In the genomic region with DNA sequence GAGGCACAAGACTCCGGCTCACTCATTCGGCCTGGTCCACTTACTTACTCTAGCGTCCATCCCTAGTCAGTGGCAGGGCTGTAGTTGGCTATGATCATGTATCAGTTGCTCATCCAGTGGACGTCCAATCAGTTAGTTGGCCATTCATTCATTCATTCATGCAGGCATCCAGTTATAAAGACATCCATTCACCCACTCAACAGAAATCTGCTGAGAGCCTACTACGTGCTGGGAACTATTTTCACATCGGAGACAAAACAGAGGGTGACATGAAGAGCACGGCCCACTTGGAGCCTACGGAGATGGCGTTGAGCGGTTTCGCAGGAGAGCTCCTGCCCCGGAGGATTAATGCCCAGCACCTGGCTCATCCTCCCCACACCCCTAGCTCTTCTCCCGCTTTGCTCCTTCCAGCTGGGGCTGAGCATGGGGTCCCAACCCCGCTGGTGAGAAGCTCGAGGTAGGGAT, we compare ENCODE assay signal across 3 cellular contexts.
A peak's percentile ranks its signal among the peaks of the same experiment; 100 is the strongest.
TF ChIP-seq lines count a peak whose summit lies in the region.

No MANE protein-coding gene starts in this region.

TF ChIP-seq in IMR-90, 13 proteins besides CTCF, POLR2A, EP300 and RAD21:
- TF ChIP-seq, protein P1, sequence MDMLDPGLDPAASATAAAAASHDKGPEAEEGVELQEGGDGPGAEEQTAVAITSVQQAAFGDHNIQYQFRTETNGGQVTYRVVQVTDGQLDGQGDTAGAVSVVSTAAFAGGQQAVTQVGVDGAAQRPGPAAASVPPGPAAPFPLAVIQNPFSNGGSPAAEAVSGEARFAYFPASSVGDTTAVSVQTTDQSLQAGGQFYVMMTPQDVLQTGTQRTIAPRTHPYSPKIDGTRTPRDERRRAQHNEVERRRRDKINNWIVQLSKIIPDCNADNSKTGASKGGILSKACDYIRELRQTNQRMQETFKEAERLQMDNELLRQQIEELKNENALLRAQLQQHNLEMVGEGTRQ (IDR thresholded peaks at IDR 0.05; ENCODE audit: low read depth, low read length) = no peak
- TF ChIP-seq RCOR1 (IDR thresholded peaks at IDR 0.05; ENCODE audit: insufficient replicate concordance, low read length) (no peak), MAFK (IDR thresholded peaks at IDR 0.05; ENCODE audit: low read depth, low read length) (no peak), MAZ (IDR thresholded peaks at IDR 0.05; ENCODE audit: borderline replicate concordance, low read depth, low read length) (no peak)

TF ChIP-seq in H1, 55 proteins besides CTCF, POLR2A, EP300 and RAD21:
- no peak for TF ChIP-seq ASH2L (IDR thresholded peaks at IDR 0.05; ENCODE audit: low read length)
- TF ChIP-seq CTBP2 (IDR thresholded peaks at IDR 0.05; ENCODE audit: borderline replicate concordance, insufficient read depth, insufficient read length, low read length) = peak; percentile 22
- TF ChIP-seq PHF8 (conservative IDR thresholded peaks at IDR 0.05; ENCODE audit: low read depth, low read length) = 0 out of 2 replicates have a peak, but pooled peaks have one; percentile 20
- no peak for TF ChIP-seq SP4 (IDR thresholded peaks at IDR 0.05; ENCODE audit: low read length)
- peak; percentile 25; the same call in 1 of the 2 replicates for TF ChIP-seq KDM1A (IDR thresholded peaks at IDR 0.05; ENCODE audit: borderline replicate concordance, low read length)
- TF ChIP-seq, protein P2, sequence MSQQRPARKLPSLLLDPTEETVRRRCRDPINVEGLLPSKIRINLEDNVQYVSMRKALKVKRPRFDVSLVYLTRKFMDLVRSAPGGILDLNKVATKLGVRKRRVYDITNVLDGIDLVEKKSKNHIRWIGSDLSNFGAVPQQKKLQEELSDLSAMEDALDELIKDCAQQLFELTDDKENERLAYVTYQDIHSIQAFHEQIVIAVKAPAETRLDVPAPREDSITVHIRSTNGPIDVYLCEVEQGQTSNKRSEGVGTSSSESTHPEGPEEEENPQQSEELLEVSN (IDR thresholded peaks at IDR 0.05) = peak; percentile 53; the same call in 1 of the 2 replicates

TF ChIP-seq in GM12891, 5 proteins besides CTCF, POLR2A, EP300 and RAD21:
- TF ChIP-seq TAF1 (IDR thresholded peaks at IDR 0.05; ENCODE audit: low read depth, low read length) (no peak), PAX5 (IDR thresholded peaks at IDR 0.05; ENCODE audit: insufficient read depth, low read length, severe bottlenecking) (no peak), POU2F2 (IDR thresholded peaks at IDR 0.05; ENCODE audit: low read depth, low read length) (no peak), POLR2AphosphoS5 (IDR thresholded peaks at IDR 0.05; ENCODE audit: low read depth, low read length) (no peak), SPI1 (IDR thresholded peaks at IDR 0.05; ENCODE audit: low read depth, low read length) (no peak)
